In genomic region chr9:129344623-129345495, GRCh38 we compare ENCODE assay signal across 1 cellular context.
TF ChIP-seq lines count a peak whose summit lies in the region.

No MANE protein-coding gene starts in this region.

TF ChIP-seq in HepG2, 621 proteins besides CTCF, POLR2A, EP300 and RAD21 (continued from another document and continues in another):
- no peak for TF ChIP-seq ZNF512B (CRISPR knock-in tag; IDR thresholded peaks at IDR 0.05; ENCODE audit: borderline replicate concordance)
- TF ChIP-seq RFX3 (CRISPR knock-in tag; IDR thresholded peaks at IDR 0.05) = no peak
- TF ChIP-seq ZNF839 (CRISPR knock-in tag; IDR thresholded peaks at IDR 0.05; ENCODE audit: borderline replicate concordance) = no peak
- no peak for TF ChIP-seq GZF1 (CRISPR knock-in tag; IDR thresholded peaks at IDR 0.05)
- TF ChIP-seq RNF219 (CRISPR knock-in tag; IDR thresholded peaks at IDR 0.05) = no peak
- TF ChIP-seq CHCHD3 (CRISPR knock-in tag; IDR thresholded peaks at IDR 0.05) = no peak
- TF ChIP-seq CBX2 (IDR thresholded peaks at IDR 0.05; ENCODE audit: low read depth, low read length) = no peak
- TF ChIP-seq CBX2 (CRISPR knock-in tag; IDR thresholded peaks at IDR 0.05; ENCODE audit: low read depth) = no peak
- TF ChIP-seq MLLT10 (CRISPR knock-in tag; IDR thresholded peaks at IDR 0.05) = no peak
- TF ChIP-seq MAZ (IDR thresholded peaks at IDR 0.05; ENCODE audit: borderline replicate concordance, low read depth, low read length) = no peak
- no peak for TF ChIP-seq MAZ (CRISPR knock-in tag; IDR thresholded peaks at IDR 0.05; ENCODE audit: low read depth)
- TF ChIP-seq HOXD1 (CRISPR knock-in tag; IDR thresholded peaks at IDR 0.05) = no peak
- TF ChIP-seq PRDM15 (CRISPR knock-in tag; IDR thresholded peaks at IDR 0.05) = no peak
- TF ChIP-seq ZFY (CRISPR knock-in tag; IDR thresholded peaks at IDR 0.05) = no peak
- TF ChIP-seq FLYWCH1 (CRISPR knock-in tag; IDR thresholded peaks at IDR 0.05) = no peak
- TF ChIP-seq CEBPG (CRISPR knock-in tag; IDR thresholded peaks at IDR 0.05) = peak; percentile 94
- no peak for TF ChIP-seq CEBPZ (IDR thresholded peaks at IDR 0.05; ENCODE audit: low read length)
- no peak for TF ChIP-seq STAG1 (CRISPR knock-in tag; IDR thresholded peaks at IDR 0.05)
- TF ChIP-seq POLR2AphosphoS2 (IDR thresholded peaks at IDR 0.05; ENCODE audit: low read depth, low read length) = no peak
- TF ChIP-seq ZNF317 (CRISPR knock-in tag; IDR thresholded peaks at IDR 0.05) = no peak
- TF ChIP-seq ZKSCAN1 (IDR thresholded peaks at IDR 0.05; ENCODE audit: low read length) = no peak
- TF ChIP-seq ZGPAT (CRISPR knock-in tag; IDR thresholded peaks at IDR 0.05) = 0 out of 2 replicates have a peak, but pooled peaks have one; percentile 21
- TF ChIP-seq ZBTB46 (CRISPR knock-in tag; IDR thresholded peaks at IDR 0.05; ENCODE audit: borderline replicate concordance) = no peak
- no peak for TF ChIP-seq ZNF18 (CRISPR knock-in tag; IDR thresholded peaks at IDR 0.05; ENCODE audit: insufficient replicate concordance)
- TF ChIP-seq ZNF343 (CRISPR knock-in tag; IDR thresholded peaks at IDR 0.05) = no peak
- TF ChIP-seq JUNB (CRISPR knock-in tag; IDR thresholded peaks at IDR 0.05; ENCODE audit: borderline replicate concordance) = no peak
- no peak for TF ChIP-seq ZNF569 (CRISPR knock-in tag; IDR thresholded peaks at IDR 0.05; ENCODE audit: borderline replicate concordance)
- no peak for TF ChIP-seq ZBTB3 (CRISPR knock-in tag; IDR thresholded peaks at IDR 0.05; ENCODE audit: borderline replicate concordance, low read depth)
- TF ChIP-seq KLF9 (CRISPR knock-in tag; IDR thresholded peaks at IDR 0.05; ENCODE audit: low read depth) = 0 out of 2 replicates have a peak, but pooled peaks have one; percentile 35
- no peak for TF ChIP-seq ZNF138 (CRISPR knock-in tag; IDR thresholded peaks at IDR 0.05; ENCODE audit: low read depth)
- TF ChIP-seq ARNTL (CRISPR knock-in tag; IDR thresholded peaks at IDR 0.05) = no peak
- 0 out of 2 replicates have a peak, but pooled peaks have one; percentile 41 for TF ChIP-seq ZFP36L1 (CRISPR knock-in tag; IDR thresholded peaks at IDR 0.05)
- TF ChIP-seq MYNN (CRISPR knock-in tag; IDR thresholded peaks at IDR 0.05; ENCODE audit: low read depth) = no peak
- no peak for TF ChIP-seq AGO1 (IDR thresholded peaks at IDR 0.05; ENCODE audit: low read depth, low read length, poor library complexity, severe bottlenecking)
- TF ChIP-seq ZNF776 (CRISPR knock-in tag; IDR thresholded peaks at IDR 0.05) = no peak
- no peak for TF ChIP-seq HNRNPH1 (optimal IDR thresholded peaks at IDR 0.05; ENCODE audit: low read depth, low read length)
- TF ChIP-seq ZBTB4 (CRISPR knock-in tag; IDR thresholded peaks at IDR 0.05; ENCODE audit: borderline replicate concordance) = no peak
- TF ChIP-seq GFI1 (CRISPR knock-in tag; IDR thresholded peaks at IDR 0.05; ENCODE audit: borderline replicate concordance) = no peak
- TF ChIP-seq KAT2B (IDR thresholded peaks at IDR 0.05; ENCODE audit: borderline replicate concordance, low read depth, low read length) = no peak
- TF ChIP-seq TBP (CRISPR knock-in tag; IDR thresholded peaks at IDR 0.05) = no peak
- no peak for TF ChIP-seq SNAPC2 (CRISPR knock-in tag; IDR thresholded peaks at IDR 0.05)
- no peak for TF ChIP-seq SOX13 (IDR thresholded peaks at IDR 0.05)
- peak in 1 of 2 experiments; percentile 41; a peak in 2 of 4 replicates for TF ChIP-seq SOX13 (CRISPR knock-in tag; conservative IDR thresholded peaks at IDR 0.05 in 1 of 2, IDR thresholded peaks at IDR 0.05 in 1 of 2)
